Comparison of ENCODE assay signal across 19 cellular contexts in the genomic region with DNA sequence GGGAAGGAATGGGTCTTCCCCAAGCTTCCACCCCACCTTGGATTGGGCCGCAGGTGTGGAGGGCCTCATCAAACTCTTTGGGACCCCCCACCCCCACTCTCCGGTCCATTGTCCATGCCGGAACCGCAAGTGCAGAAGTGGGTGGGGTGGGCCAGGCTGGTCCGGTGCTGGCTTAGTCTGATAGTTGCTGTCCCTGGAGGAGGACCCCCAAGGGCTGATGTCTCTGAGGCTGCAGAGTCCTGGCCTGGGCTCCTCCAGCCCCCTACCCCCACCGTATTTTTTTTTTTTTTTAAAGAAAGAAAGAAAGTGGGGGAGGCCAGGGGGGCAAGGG. TPM values are rescaled to one million over a fixed set of nuclear protein-coding genes. Genes with fewer than 3 reads are reported as not detected.
"Had no signal": no experiment of that assay in that cellular context is flagged by ENCODE, and none has a peak within 500 bp of the region (broad histone marks: within the 10 kb centered on the region; RNA-seq: fewer than 3 reads in every experiment).

No MANE protein-coding gene starts in this region.

- H3K9me3 ChIP-seq: psoas muscle, tibial nerve had no signal

- H3K27ac Mint-ChIP-seq: endodermal cell had no signal

- H3K27me3 ChIP-seq: foreskin keratinocyte, hepatocyte, tibial nerve had no signal

- DNase-seq: activated CD4-positive, alpha-beta T cell treated with anti-CD3 and anti-CD28 coated beads for 1 hour; activated CD4-positive, alpha-beta T cell treated with anti-CD3 and anti-CD28 coated beads, Interleukin-2, amount 50 U/mL, for 4 hours; activated naive CD4-positive, alpha-beta T cell; activated naive CD8-positive, alpha-beta T cell treated with anti-CD3 and anti-CD28 coated beads, Interleukin-2, amount 10 ng/mL, durations not matched to agents 7 days and 5 days; amygdala; caudate nucleus; foreskin keratinocyte; naive thymus-derived CD4-positive, alpha-beta T cell; psoas muscle; stimulated activated naive CD8-positive, alpha-beta T cell treated with anti-CD3 and anti-CD28 coated beads, Interleukin-15, Interleukin-2, amounts not matched to agents 100 U/mL and 50 U/mL, for 24 hours; T-helper 2 cell had no signal

- H3K9me3 Mint-ChIP-seq: activated naive CD8-positive, alpha-beta T cell treated with anti-CD3 and anti-CD28 coated beads, Interleukin-2, amount 10 ng/mL, durations not matched to agents 7 days and 5 days; endodermal cell had no signal

- H3K4me3 ChIP-seq: hepatocyte, psoas muscle, skin epidermis, tibial nerve had no signal

- H3K4me3 Mint-ChIP-seq: activated naive CD8-positive, alpha-beta T cell treated with anti-CD3 and anti-CD28 coated beads, Interleukin-2, amount 10 ng/mL, durations not matched to agents 7 days and 5 days; endodermal cell had no signal

- H3K27me3 Mint-ChIP-seq: activated naive CD8-positive, alpha-beta T cell treated with anti-CD3 and anti-CD28 coated beads, Interleukin-2, amount 10 ng/mL, durations not matched to agents 7 days and 5 days; naive thymus-derived CD4-positive, alpha-beta T cell had no signal

- ATAC-seq: foreskin keratinocyte; naive thymus-derived CD4-positive, alpha-beta T cell; psoas muscle; right cardiac atrium; stimulated activated naive CD8-positive, alpha-beta T cell treated with anti-CD3 and anti-CD28 coated beads, Interleukin-15, Interleukin-2, amounts not matched to agents 100 U/mL and 50 U/mL, for 24 hours had no signal

- H3K27ac ChIP-seq: foreskin keratinocyte, hepatocyte, psoas muscle, WERI-Rb-1 had no signal

RNA-seq across cellular contexts. Expression of a gene that starts 36.3 kb away (rescaled TPM):
- total RNA-seq: epithelial cell of proximal tubule, foreskin keratinocyte, osteocyte had no signal
